20 cellular contexts compared by ENCODE assay signal in genomic region chr4:77613267-77613666, GRCh38. TPM values are rescaled to one million over a fixed set of nuclear protein-coding genes. Genes with fewer than 3 reads are reported as not detected.
"Had no signal": no experiment of that assay in that cellular context is flagged by ENCODE, and none has a peak within 500 bp of the region (broad histone marks: within the 10 kb centered on the region; RNA-seq: fewer than 3 reads in every experiment).

No MANE protein-coding gene starts in this region.

- DNase-seq: activated CD4-positive, alpha-beta T cell treated with anti-CD3 and anti-CD28 coated beads, Interleukin-2, amount 50 U/mL, for 4 hours; activated T-cell treated with anti-CD3 and anti-CD28 coated beads for 4 hours; caudate nucleus; dorsolateral prefrontal cortex; endodermal cell; kidney; mucosa of descending colon; naive thymus-derived CD8-positive, alpha-beta T cell; stimulated activated CD4-positive, alpha-beta T cell treated with anti-CD3 and anti-CD28 coated beads, Interleukin-2, amount 100 ng/mL, for 24 hours; stimulated activated naive CD4-positive, alpha-beta T cell treated with Interleukin-2 at 50 U/mL for 16 hours; transverse colon; WERI-Rb-1 had no signal

- H3K9me3 ChIP-seq: mucosa of descending colon, neutrophil, transverse colon, vagina had no signal

- H3K27me3 ChIP-seq: neutrophil, transverse colon, vagina had no signal

- H3K27ac ChIP-seq: dorsolateral prefrontal cortex, epithelial cell of prostate, neutrophil, transverse colon, vagina, WERI-Rb-1 had no signal

- H3K4me1 ChIP-seq: transverse colon, vagina had no signal

- H3K36me3 ChIP-seq: neutrophil, transverse colon, vagina, WERI-Rb-1 had no signal

- H3K27ac Mint-ChIP-seq: activated naive CD8-positive, alpha-beta T cell; activated T-helper 1 cell treated with anti-CD3 and anti-CD28 coated beads, Interleukin-12 subunit alpha, Interleukin-12 subunit beta, Interleukin-2, Interleukin-4 antibody, amounts not matched to agents 30 ng/mL and 10 ng/mL and 1 ng/mL, durations not matched to agents 14 hours and 24 hours and 36 hours; endodermal cell; memory B cell; naive thymus-derived CD8-positive, alpha-beta T cell had no signal

- ATAC-seq: mucosa of descending colon; naive thymus-derived CD8-positive, alpha-beta T cell had no signal

- H3K4me1 Mint-ChIP-seq: endodermal cell had no signal

- H3K4me3 Mint-ChIP-seq: activated naive CD8-positive, alpha-beta T cell; activated T-helper 1 cell treated with anti-CD3 and anti-CD28 coated beads, Interleukin-12 subunit alpha, Interleukin-12 subunit beta, Interleukin-2, Interleukin-4 antibody, amounts not matched to agents 30 ng/mL and 10 ng/mL and 1 ng/mL, durations not matched to agents 14 hours and 24 hours and 36 hours; endodermal cell; memory B cell; naive thymus-derived CD8-positive, alpha-beta T cell had no signal

- H3K4me3 ChIP-seq: dorsolateral prefrontal cortex, mucosa of descending colon, transverse colon, vagina had no signal

- H3K9me3 Mint-ChIP-seq: activated T-helper 1 cell treated with anti-CD3 and anti-CD28 coated beads, Interleukin-12 subunit alpha, Interleukin-12 subunit beta, Interleukin-2, Interleukin-4 antibody, amounts not matched to agents 30 ng/mL and 10 ng/mL and 1 ng/mL, durations not matched to agents 14 hours and 24 hours and 36 hours; endodermal cell; memory B cell had no signal

- H3K36me3 Mint-ChIP-seq: activated naive CD8-positive, alpha-beta T cell; memory B cell; naive thymus-derived CD8-positive, alpha-beta T cell had no signal

RNA-seq across cellular contexts. Expression of gene CXCL13, which starts 7.6 kb away (rescaled TPM):
- total RNA-seq: endodermal cell; frontal cortex; naive thymus-derived CD8-positive, alpha-beta T cell; T-helper 2 cell treated with Interferon-gamma antibody and Interleukin-4, amounts not matched to agents 100 ng/mL and 5 ng/mL, for 36 hours; vagina had no signal
